9 cellular contexts compared by ENCODE assay signal in the genomic region with DNA sequence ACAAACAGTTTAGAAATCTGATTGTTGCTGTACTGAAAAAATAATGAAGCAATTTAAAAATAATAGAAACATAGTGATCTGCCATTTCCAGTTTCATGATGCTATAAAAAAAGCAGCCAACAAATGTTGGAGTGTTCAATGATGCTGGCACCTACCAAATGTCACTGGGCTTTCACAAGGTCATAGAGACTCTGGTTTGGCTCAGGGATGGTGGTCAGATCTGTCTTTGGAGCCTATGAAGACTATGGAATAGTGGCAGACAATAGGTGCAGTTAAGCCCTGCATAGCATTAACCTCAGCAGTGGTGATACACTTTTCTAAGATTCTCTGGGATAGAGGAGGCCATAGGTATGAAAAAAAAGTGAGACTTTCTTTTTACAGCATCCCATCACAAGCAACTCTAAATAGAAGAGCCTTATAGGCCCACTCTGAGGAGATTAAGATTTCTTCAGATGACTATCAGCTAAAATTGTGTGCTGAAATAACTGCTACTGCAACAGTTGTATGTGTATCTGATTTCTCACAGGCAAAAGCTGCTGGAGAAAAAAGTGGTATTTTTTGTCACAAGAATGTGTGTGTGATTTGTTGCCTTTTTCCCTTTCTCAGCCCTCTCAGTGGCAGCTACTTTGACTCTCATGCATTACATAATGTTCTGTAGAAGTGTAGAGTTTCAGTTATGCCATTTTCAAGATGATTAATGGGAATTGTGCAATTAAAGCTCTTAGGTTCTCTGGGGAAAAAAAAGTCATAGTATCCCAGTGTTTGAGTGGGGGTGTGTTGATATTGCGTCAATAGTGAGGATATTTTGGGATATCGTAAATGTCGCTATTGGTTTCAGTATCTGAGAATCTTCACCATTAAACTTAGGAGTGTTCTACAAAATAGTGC.
DNase-seq lines count a peak whose midpoint lies in the region; ATAC-seq and TF ChIP-seq lines count a peak whose summit lies in the region.
"Had no signal": no experiment of that assay in that cellular context is flagged by ENCODE, and none has a peak within 500 bp of the region (broad histone marks: within the 10 kb centered on the region; RNA-seq: fewer than 3 reads in every experiment).

No MANE protein-coding gene starts in this region.

- peaks cover 24% of the 10 kb centered on the region for H3K36me3 Mint-ChIP-seq in HFFc6 (ENCODE audit: low read depth)

- peaks cover 23% of the 10 kb centered on the region for H3K4me1 ChIP-seq in stomach smooth muscle (ENCODE audit: control insufficient read depth, insufficient read depth, low read length)

- peaks cover 12% of the 10 kb centered on the region; the same call in 1 of the 2 replicates for H3K27me3 Mint-ChIP-seq in HFFc6 (ENCODE audit: insufficient read depth)

- ATAC-seq in Right ventricle myocardium superior (ENCODE audit: poor library complexity) (peak; percentile 58), GM21360 (IDR thresholded peaks at IDR 0.05; ENCODE audit: unreplicated experiment) (no peak), HG02571 (IDR thresholded peaks at IDR 0.05; ENCODE audit: unreplicated experiment) (no peak)

- TF ChIP-seq CTCF in HFFc6 (IDR thresholded peaks at IDR 0.05) (no peak), WERI-Rb-1 (IDR thresholded peaks at IDR 0.05; ENCODE audit: low read depth, low read length) (no peak)

- no peaks in the 10 kb centered on the region for H3K36me3 ChIP-seq in SK-N-MC (ENCODE audit: insufficient read depth, low read length)
- H3K36me3 ChIP-seq in stomach smooth muscle (ENCODE audit: control insufficient read depth in 2 of 2, insufficient read depth in 2 of 2, low read length in 2 of 2) = no peaks in the 10 kb centered on the region
- H3K36me3 ChIP-seq in WERI-Rb-1 = no peaks in the 10 kb centered on the region

- H3K27me3 ChIP-seq in stomach smooth muscle (ENCODE audit: control insufficient read depth in 1 of 2, insufficient read depth in 2 of 2, low read length in 2 of 2) = no peaks in the 10 kb centered on the region
- H3K27me3 ChIP-seq in WERI-Rb-1 (ENCODE audit: insufficient read depth, low read depth, severe bottlenecking) = no peaks in the 10 kb centered on the region

- H3K27ac ChIP-seq in SK-N-MC (peak overlapping the region; percentile 88), stomach smooth muscle (ENCODE audit: low read length) (peak overlapping the region; percentile 60), WERI-Rb-1 (no peak overlapping the region)

- peaks cover 69% of the 10 kb centered on the region for H3K4me1 Mint-ChIP-seq in HFFc6 (ENCODE audit: low read depth)

- intact Hi-C loops in Right ventricle myocardium superior (cut with DNase I) = no loop called here

- no peaks in the 10 kb centered on the region for H3K9me3 Mint-ChIP-seq in HFFc6
- H3K9me3 Mint-ChIP-seq: endodermal cell had no signal

- peak overlapping the region; percentile 75 for H3K4me3 Mint-ChIP-seq in HFFc6
- H3K4me3 Mint-ChIP-seq: endodermal cell had no signal

- DNase-seq in HFFc6 (peak; percentile 87), SK-N-MC (ENCODE audit: low read depth, low spot score) (peak; percentile 97), Right ventricle myocardium superior (no peak), WERI-Rb-1 (no peak), COLO668 (lab: John Stamatoyannopoulos, UW; ENCODE audit: unreplicated experiment) (no peak)
- DNase-seq: endodermal cell had no signal

- H3K9me3 ChIP-seq in SK-N-MC (ENCODE audit: low read depth, low read length) = no peaks in the 10 kb centered on the region
- no peaks in the 10 kb centered on the region for H3K9me3 ChIP-seq in stomach smooth muscle (ENCODE audit: control insufficient read depth in 2 of 2, low read length in 2 of 2)
- H3K9me3 ChIP-seq in WERI-Rb-1 (ENCODE audit: severe bottlenecking) = no peaks in the 10 kb centered on the region

- peak overlapping the region; percentile 21 for H3K9ac ChIP-seq in SK-N-MC (ENCODE audit: insufficient read length)
- H3K9ac ChIP-seq in stomach smooth muscle (ENCODE audit: low read length in 2 of 2) = no peak overlapping the region

- H3K4me3 ChIP-seq in SK-N-MC (peak overlapping the region; percentile 67), stomach smooth muscle (ENCODE audit: low read length in 2 of 2) (peak overlapping the region; percentile 0 to 36), WERI-Rb-1 (ENCODE audit: low read depth, low read length) (no peak overlapping the region)

- H3K27ac Mint-ChIP-seq in HFFc6 = peak overlapping the region; percentile 88
- H3K27ac Mint-ChIP-seq: endodermal cell had no signal

Comparison
In these comparisons a context has a peak if more than half of its experiments do, and no peak if none do; other contexts are left out.
1. DNase-seq: peak in HFFc6 (single experiment) and SK-N-MC (single experiment); none in Right ventricle myocardium superior (single experiment), WERI-Rb-1 (single experiment) and COLO668 (single experiment).